ENCODE assay signal across 1 cellular context in the genomic region with DNA sequence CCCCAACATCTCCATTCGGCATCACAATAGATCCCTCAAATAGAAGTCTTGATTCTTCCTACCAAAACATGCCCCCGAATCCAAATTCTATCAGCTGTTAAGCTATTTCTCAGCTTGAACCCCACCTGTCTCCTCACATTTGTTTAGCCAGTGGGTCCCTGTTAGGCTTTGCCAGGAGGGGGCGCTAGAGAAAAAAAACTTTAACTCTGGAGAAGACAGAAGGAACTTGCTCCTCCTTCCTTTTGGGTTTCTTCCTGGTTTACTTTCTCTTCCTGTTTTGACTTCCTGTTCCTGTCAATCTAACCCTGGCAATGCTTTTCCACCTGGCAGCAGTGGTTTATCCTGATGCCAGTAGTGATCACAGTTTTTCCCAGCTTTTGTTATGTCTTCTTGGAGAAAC.
TF ChIP-seq lines count a peak whose summit lies in the region.

No MANE protein-coding gene starts in this region.

TF ChIP-seq in K562, 482 proteins besides CTCF, POLR2A, EP300 and RAD21 (continued from another document and continues in another):
- TF ChIP-seq, protein P1, sequence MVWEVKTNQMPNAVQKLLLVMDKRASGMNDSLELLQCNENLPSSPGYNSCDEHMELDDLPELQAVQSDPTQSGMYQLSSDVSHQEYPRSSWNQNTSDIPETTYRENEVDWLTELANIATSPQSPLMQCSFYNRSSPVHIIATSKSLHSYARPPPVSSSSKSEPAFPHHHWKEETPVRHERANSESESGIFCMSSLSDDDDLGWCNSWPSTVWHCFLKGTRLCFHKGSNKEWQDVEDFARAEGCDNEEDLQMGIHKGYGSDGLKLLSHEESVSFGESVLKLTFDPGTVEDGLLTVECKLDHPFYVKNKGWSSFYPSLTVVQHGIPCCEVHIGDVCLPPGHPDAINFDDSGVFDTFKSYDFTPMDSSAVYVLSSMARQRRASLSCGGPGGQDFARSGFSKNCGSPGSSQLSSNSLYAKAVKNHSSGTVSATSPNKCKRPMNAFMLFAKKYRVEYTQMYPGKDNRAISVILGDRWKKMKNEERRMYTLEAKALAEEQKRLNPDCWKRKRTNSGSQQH (CRISPR knock-in tag; IDR thresholded peaks at IDR 0.05), result no peak
- TF ChIP-seq MED1 (CRISPR knock-in tag; IDR thresholded peaks at IDR 0.05; ENCODE audit: borderline replicate concordance), result no peak
- TF ChIP-seq SMAD1 (IDR thresholded peaks at IDR 0.05; ENCODE audit: low read depth, low read length, partially characterized antibody), result no peak
- no peak for TF ChIP-seq POLR2AphosphoS5 (IDR thresholded peaks at IDR 0.05; ENCODE audit: control insufficient read depth, insufficient read depth, low read depth, low read length)
- TF ChIP-seq MAX (CRISPR knock-in tag; IDR thresholded peaks at IDR 0.05), result no peak
- no peak for TF ChIP-seq ELF2 (CRISPR knock-in tag; IDR thresholded peaks at IDR 0.05)
- no peak for TF ChIP-seq ZBTB12 (CRISPR knock-in tag; IDR thresholded peaks at IDR 0.05)
- TF ChIP-seq PKNOX1 (IDR thresholded peaks at IDR 0.05), result peak; percentile 86
- TF ChIP-seq RFX5 (IDR thresholded peaks at IDR 0.05; ENCODE audit: low read depth, low read length), result no peak
- no peak for TF ChIP-seq MAZ (CRISPR knock-in tag; conservative IDR thresholded peaks at IDR 0.05 in 1 of 2, IDR thresholded peaks at IDR 0.05 in 1 of 2)
- TF ChIP-seq TRIM28 (IDR thresholded peaks at IDR 0.05), result no peak
- TF ChIP-seq TAF15 (IDR thresholded peaks at IDR 0.05; ENCODE audit: low read depth, low read length), result no peak
- TF ChIP-seq PBX2 (CRISPR knock-in tag; IDR thresholded peaks at IDR 0.05; ENCODE audit: low read depth), result no peak
- peak; percentile 52; the same call in 1 of the 2 replicates for TF ChIP-seq PBX2 (tag; conservative IDR thresholded peaks at IDR 0.05; ENCODE audit: low read depth)
- peak in 1 of 2 experiments; percentile 85; a peak in 2 of 3 replicates for TF ChIP-seq CBX3 (IDR thresholded peaks at IDR 0.05; ENCODE audit: borderline replicate concordance in 1 of 2, low read length in 2 of 2)
- TF ChIP-seq FUS (optimal IDR thresholded peaks at IDR 0.05; ENCODE audit: low read depth, low read length), result no peak
- peak; percentile 47 for TF ChIP-seq SMC3 (conservative IDR thresholded peaks at IDR 0.05; ENCODE audit: insufficient read depth, low read depth, low read length)
- TF ChIP-seq, protein P2, sequence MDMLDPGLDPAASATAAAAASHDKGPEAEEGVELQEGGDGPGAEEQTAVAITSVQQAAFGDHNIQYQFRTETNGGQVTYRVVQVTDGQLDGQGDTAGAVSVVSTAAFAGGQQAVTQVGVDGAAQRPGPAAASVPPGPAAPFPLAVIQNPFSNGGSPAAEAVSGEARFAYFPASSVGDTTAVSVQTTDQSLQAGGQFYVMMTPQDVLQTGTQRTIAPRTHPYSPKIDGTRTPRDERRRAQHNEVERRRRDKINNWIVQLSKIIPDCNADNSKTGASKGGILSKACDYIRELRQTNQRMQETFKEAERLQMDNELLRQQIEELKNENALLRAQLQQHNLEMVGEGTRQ (CRISPR knock-in tag; IDR thresholded peaks at IDR 0.05), result no peak
- TF ChIP-seq TEAD4 (IDR thresholded peaks at IDR 0.05; ENCODE audit: low read length), result no peak
- TF ChIP-seq TEAD4 (CRISPR knock-in tag; IDR thresholded peaks at IDR 0.05; ENCODE audit: borderline replicate concordance), result no peak
- TF ChIP-seq RBM39 (optimal IDR thresholded peaks at IDR 0.05; ENCODE audit: low read depth, low read length), result no peak
- TF ChIP-seq PTTG1 (tag; IDR thresholded peaks at IDR 0.05; ENCODE audit: low read depth), result no peak
- no peak for TF ChIP-seq THRAP3 (IDR thresholded peaks at IDR 0.05; ENCODE audit: borderline replicate concordance)
- peak; percentile 78 for TF ChIP-seq CC2D1A (IDR thresholded peaks at IDR 0.05)
- no peak for TF ChIP-seq SLC30A9 (CRISPR knock-in tag; IDR thresholded peaks at IDR 0.05)
- TF ChIP-seq ZKSCAN8 (CRISPR knock-in tag; IDR thresholded peaks at IDR 0.05), result no peak
- TF ChIP-seq XRCC5 (IDR thresholded peaks at IDR 0.05; ENCODE audit: low read depth, low read length), result no peak
- TF ChIP-seq OTX1 (CRISPR knock-in tag; IDR thresholded peaks at IDR 0.05), result no peak
- TF ChIP-seq CBFA2T3 (IDR thresholded peaks at IDR 0.05), result no peak
- no peak for TF ChIP-seq PRPF4 (IDR thresholded peaks at IDR 0.05; ENCODE audit: insufficient read depth, low read depth, low read length, poor library complexity, severe bottlenecking)
- TF ChIP-seq, protein P3, sequence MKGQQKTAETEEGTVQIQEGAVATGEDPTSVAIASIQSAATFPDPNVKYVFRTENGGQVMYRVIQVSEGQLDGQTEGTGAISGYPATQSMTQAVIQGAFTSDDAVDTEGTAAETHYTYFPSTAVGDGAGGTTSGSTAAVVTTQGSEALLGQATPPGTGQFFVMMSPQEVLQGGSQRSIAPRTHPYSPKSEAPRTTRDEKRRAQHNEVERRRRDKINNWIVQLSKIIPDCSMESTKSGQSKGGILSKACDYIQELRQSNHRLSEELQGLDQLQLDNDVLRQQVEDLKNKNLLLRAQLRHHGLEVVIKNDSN (CRISPR knock-in tag; IDR thresholded peaks at IDR 0.05), result no peak
- TF ChIP-seq NR2F6 (CRISPR knock-in tag; IDR thresholded peaks at IDR 0.05), result no peak
- TF ChIP-seq YBX1 (IDR thresholded peaks at IDR 0.05), result no peak
- TF ChIP-seq, protein P4, sequence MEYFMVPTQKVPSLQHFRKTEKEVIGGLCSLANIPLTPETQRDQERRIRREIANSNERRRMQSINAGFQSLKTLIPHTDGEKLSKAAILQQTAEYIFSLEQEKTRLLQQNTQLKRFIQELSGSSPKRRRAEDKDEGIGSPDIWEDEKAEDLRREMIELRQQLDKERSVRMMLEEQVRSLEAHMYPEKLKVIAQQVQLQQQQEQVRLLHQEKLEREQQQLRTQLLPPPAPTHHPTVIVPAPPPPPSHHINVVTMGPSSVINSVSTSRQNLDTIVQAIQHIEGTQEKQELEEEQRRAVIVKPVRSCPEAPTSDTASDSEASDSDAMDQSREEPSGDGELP (CRISPR knock-in tag; IDR thresholded peaks at IDR 0.05; ENCODE audit: borderline replicate concordance), result no peak
- no peak for TF ChIP-seq ZNF3 (CRISPR knock-in tag; IDR thresholded peaks at IDR 0.05)
- TF ChIP-seq, protein P5, sequence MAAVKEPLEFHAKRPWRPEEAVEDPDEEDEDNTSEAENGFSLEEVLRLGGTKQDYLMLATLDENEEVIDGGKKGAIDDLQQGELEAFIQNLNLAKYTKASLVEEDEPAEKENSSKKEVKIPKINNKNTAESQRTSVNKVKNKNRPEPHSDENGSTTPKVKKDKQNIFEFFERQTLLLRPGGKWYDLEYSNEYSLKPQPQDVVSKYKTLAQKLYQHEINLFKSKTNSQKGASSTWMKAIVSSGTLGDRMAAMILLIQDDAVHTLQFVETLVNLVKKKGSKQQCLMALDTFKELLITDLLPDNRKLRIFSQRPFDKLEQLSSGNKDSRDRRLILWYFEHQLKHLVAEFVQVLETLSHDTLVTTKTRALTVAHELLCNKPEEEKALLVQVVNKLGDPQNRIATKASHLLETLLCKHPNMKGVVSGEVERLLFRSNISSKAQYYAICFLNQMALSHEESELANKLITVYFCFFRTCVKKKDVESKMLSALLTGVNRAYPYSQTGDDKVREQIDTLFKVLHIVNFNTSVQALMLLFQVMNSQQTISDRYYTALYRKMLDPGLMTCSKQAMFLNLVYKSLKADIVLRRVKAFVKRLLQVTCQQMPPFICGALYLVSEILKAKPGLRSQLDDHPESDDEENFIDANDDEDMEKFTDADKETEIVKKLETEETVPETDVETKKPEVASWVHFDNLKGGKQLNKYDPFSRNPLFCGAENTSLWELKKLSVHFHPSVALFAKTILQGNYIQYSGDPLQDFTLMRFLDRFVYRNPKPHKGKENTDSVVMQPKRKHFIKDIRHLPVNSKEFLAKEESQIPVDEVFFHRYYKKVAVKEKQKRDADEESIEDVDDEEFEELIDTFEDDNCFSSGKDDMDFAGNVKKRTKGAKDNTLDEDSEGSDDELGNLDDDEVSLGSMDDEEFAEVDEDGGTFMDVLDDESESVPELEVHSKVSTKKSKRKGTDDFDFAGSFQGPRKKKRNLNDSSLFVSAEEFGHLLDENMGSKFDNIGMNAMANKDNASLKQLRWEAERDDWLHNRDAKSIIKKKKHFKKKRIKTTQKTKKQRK (IDR thresholded peaks at IDR 0.05; ENCODE audit: borderline replicate concordance, low read depth, low read length), result no peak
- TF ChIP-seq, protein P6, sequence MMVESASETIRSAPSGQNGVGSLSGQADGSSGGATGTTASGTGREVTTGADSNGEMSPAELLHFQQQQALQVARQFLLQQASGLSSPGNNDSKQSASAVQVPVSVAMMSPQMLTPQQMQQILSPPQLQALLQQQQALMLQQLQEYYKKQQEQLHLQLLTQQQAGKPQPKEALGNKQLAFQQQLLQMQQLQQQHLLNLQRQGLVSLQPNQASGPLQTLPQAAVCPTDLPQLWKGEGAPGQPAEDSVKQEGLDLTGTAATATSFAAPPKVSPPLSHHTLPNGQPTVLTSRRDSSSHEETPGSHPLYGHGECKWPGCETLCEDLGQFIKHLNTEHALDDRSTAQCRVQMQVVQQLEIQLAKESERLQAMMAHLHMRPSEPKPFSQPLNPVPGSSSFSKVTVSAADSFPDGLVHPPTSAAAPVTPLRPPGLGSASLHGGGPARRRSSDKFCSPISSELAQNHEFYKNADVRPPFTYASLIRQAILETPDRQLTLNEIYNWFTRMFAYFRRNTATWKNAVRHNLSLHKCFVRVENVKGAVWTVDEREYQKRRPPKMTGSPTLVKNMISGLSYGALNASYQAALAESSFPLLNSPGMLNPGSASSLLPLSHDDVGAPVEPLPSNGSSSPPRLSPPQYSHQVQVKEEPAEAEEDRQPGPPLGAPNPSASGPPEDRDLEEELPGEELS (CRISPR knock-in tag; IDR thresholded peaks at IDR 0.05; ENCODE audit: borderline replicate concordance), result no peak
- no peak for TF ChIP-seq HMGXB4 (CRISPR knock-in tag; IDR thresholded peaks at IDR 0.05)
- TF ChIP-seq NFE2L1 (tag; IDR thresholded peaks at IDR 0.05; ENCODE audit: borderline replicate concordance, low read depth), result no peak
- no peak for TF ChIP-seq HEY1 (CRISPR knock-in tag; IDR thresholded peaks at IDR 0.05; ENCODE audit: borderline replicate concordance)
- no peak for TF ChIP-seq ZNF324 (CRISPR knock-in tag; IDR thresholded peaks at IDR 0.05)
- TF ChIP-seq CBX8 (IDR thresholded peaks at IDR 0.05; ENCODE audit: borderline replicate concordance, extremely low read depth, low read depth, low read length, poor library complexity, severe bottlenecking), result no peak
- TF ChIP-seq GATA2 (CRISPR knock-in tag; IDR thresholded peaks at IDR 0.05), result no peak
- no peak for TF ChIP-seq DEAF1 (CRISPR knock-in tag; IDR thresholded peaks at IDR 0.05)
